Comparison of ENCODE assay signal across 22 cellular contexts in genomic region chr2:70475266-70475665, GRCh38.
A peak's percentile ranks its signal among the peaks of the same experiment; 100 is the strongest.
DNase-seq lines count a peak whose midpoint lies in the region; ATAC-seq and TF ChIP-seq lines count a peak whose summit lies in the region.
"Had no signal": no experiment of that assay in that cellular context is flagged by ENCODE, and none has a peak within 500 bp of the region (broad histone marks: within the 10 kb centered on the region; RNA-seq: fewer than 3 reads in every experiment).

No MANE protein-coding gene starts in this region.

- TF ChIP-seq POLR2A in esophagus muscularis mucosa (IDR thresholded peaks at IDR 0.05; ENCODE audit: low read depth), result no peak

- no peaks in the 10 kb centered on the region for H4K20me1 ChIP-seq in Loucy (ENCODE audit: insufficient read depth, low read length, poor library complexity, severe bottlenecking)

- peak overlapping the region in 1 of 2 donors; percentile 2 for H3K4me3 Mint-ChIP-seq in activated T-cell treated with anti-CD3 and anti-CD28 coated beads, Interleukin-2, amount 50 U/mL, for 72 hours
- no peak overlapping the region for H3K4me3 Mint-ChIP-seq in dendritic cell treated with granulocyte-macrophage colony-stimulating factor and Interleukin-4, amounts not matched to agents 40 ng/mL and 50 ng/mL, for 4 days
- H3K4me3 Mint-ChIP-seq in natural killer cell treated with Interleukin-12 subunit alpha and Interleukin-12 subunit beta and Interleukin-15 and Interleukin-18, amount 100 ng/mL, for 72 hours, result peak overlapping the region; percentile 47
- H3K4me3 Mint-ChIP-seq in progenitor cell of endocrine pancreas (ENCODE audit: low read depth), result no peak overlapping the region
- H3K4me3 Mint-ChIP-seq: nephron had no signal

- H3K4me1 Mint-ChIP-seq in activated T-cell treated with anti-CD3 and anti-CD28 coated beads, Interleukin-2, amount 50 U/mL, for 72 hours (ENCODE audit: low read depth), result peaks cover 34% of the 10 kb centered on the region
- H3K4me1 Mint-ChIP-seq in dendritic cell treated with granulocyte-macrophage colony-stimulating factor and Interleukin-4, amounts not matched to agents 40 ng/mL and 50 ng/mL, for 4 days (ENCODE audit: low read depth), result peaks cover 79% of the 10 kb centered on the region
- peaks cover 41 to 48% of the 10 kb centered on the region in 2 donors for H3K4me1 Mint-ChIP-seq in natural killer cell treated with Interleukin-12 subunit alpha and Interleukin-12 subunit beta and Interleukin-15 and Interleukin-18, amount 100 ng/mL, for 72 hours (ENCODE audit: low read depth in 2 of 2)
- peaks cover 1% of the 10 kb centered on the region for H3K4me1 Mint-ChIP-seq in progenitor cell of endocrine pancreas (ENCODE audit: low read depth)

- H3F3A ChIP-seq in Loucy (ENCODE audit: low read depth), result peaks cover 24% of the 10 kb centered on the region

- no peaks in the 10 kb centered on the region for H3K27me3 Mint-ChIP-seq in activated T-cell treated with anti-CD3 and anti-CD28 coated beads, Interleukin-2, amount 50 U/mL, for 72 hours (ENCODE audit: low read depth)
- no peaks in the 10 kb centered on the region for H3K27me3 Mint-ChIP-seq in dendritic cell treated with granulocyte-macrophage colony-stimulating factor and Interleukin-4, amounts not matched to agents 40 ng/mL and 50 ng/mL, for 4 days
- H3K27me3 Mint-ChIP-seq in natural killer cell treated with Interleukin-12 subunit alpha and Interleukin-12 subunit beta and Interleukin-15 and Interleukin-18, amount 100 ng/mL, for 72 hours, result no peaks in the 10 kb centered on the region
- peaks cover 24% of the 10 kb centered on the region for H3K27me3 Mint-ChIP-seq in progenitor cell of endocrine pancreas

- H2AFZ ChIP-seq in Loucy (ENCODE audit: low read length), result no peak overlapping the region

- WGBS in esophagus muscularis mucosa, result 85% methylated on average over 5 of the region's 5 CpGs

- no peak for ATAC-seq in activated T-cell treated with anti-CD3 and anti-CD28 coated beads, Interleukin-2, amount 50 U/mL, for 72 hours (replicated peaks in 1 of 2)
- peak; percentile 45 to 72 for ATAC-seq in natural killer cell treated with Interleukin-12 subunit alpha and Interleukin-12 subunit beta and Interleukin-15 and Interleukin-18, amount 100 ng/mL, for 72 hours

- peak overlapping the region; percentile 44 for H3K27ac Mint-ChIP-seq in activated T-cell treated with anti-CD3 and anti-CD28 coated beads, Interleukin-2, amount 50 U/mL, for 72 hours
- peak overlapping the region; percentile 91 for H3K27ac Mint-ChIP-seq in dendritic cell treated with granulocyte-macrophage colony-stimulating factor and Interleukin-4, amounts not matched to agents 40 ng/mL and 50 ng/mL, for 4 days
- peak overlapping the region; percentile 8 to 42 for H3K27ac Mint-ChIP-seq in natural killer cell treated with Interleukin-12 subunit alpha and Interleukin-12 subunit beta and Interleukin-15 and Interleukin-18, amount 100 ng/mL, for 72 hours
- no peak overlapping the region for H3K27ac Mint-ChIP-seq in progenitor cell of endocrine pancreas
- H3K27ac Mint-ChIP-seq: nephron had no signal

- in situ Hi-C loops in GM13976 (cut with MboI; ENCODE audit: low sequenced_read_pairs, unreplicated experiment), result no loop called here

- no peaks in the 10 kb centered on the region for H3K9me3 Mint-ChIP-seq in activated T-cell treated with anti-CD3 and anti-CD28 coated beads, Interleukin-2, amount 50 U/mL, for 72 hours
- no peaks in the 10 kb centered on the region for H3K9me3 Mint-ChIP-seq in dendritic cell treated with granulocyte-macrophage colony-stimulating factor and Interleukin-4, amounts not matched to agents 40 ng/mL and 50 ng/mL, for 4 days
- no peaks in the 10 kb centered on the region for H3K9me3 Mint-ChIP-seq in natural killer cell treated with Interleukin-12 subunit alpha and Interleukin-12 subunit beta and Interleukin-15 and Interleukin-18, amount 100 ng/mL, for 72 hours
- no peaks in the 10 kb centered on the region for H3K9me3 Mint-ChIP-seq in progenitor cell of endocrine pancreas (ENCODE audit: low read depth)
- H3K9me3 Mint-ChIP-seq: nephron had no signal

- H3K36me3 ChIP-seq in Loucy (ENCODE audit: insufficient read depth, low read length), result no peaks in the 10 kb centered on the region
- H3K36me3 ChIP-seq in esophagus muscularis mucosa, result no peaks in the 10 kb centered on the region

- no peak for TF ChIP-seq EP300 in esophagus muscularis mucosa (IDR thresholded peaks at IDR 0.05)

- no peak for DNase-seq in activated T-cell treated with anti-CD3 and anti-CD28 coated beads, Interleukin-2, amount 50 U/mL, for 72 hours
- DNase-seq in activated T-cell treated with anti-CD3 and anti-CD28 coated beads, Interleukin-2, amount 50 U/mL, for 48 hours, result no peak
- no peak for DNase-seq in natural killer cell treated with Interleukin-12 subunit alpha and Interleukin-12 subunit beta and Interleukin-15 and Interleukin-18, amount 100 ng/mL, for 72 hours (ENCODE audit: low spot score)
- DNase-seq in esophagus muscularis mucosa (ENCODE audit: extremely low spot score) (no peak), progenitor cell of endocrine pancreas (ENCODE audit: low spot score, unreplicated experiment) (no peak), GM13976 (ENCODE audit: low spot score) (no peak)
- DNase-seq: 8988T; activated CD4-positive, alpha-beta T cell treated with anti-CD3 and anti-CD28 coated beads, Interleukin-2, amount 50 U/mL, for 1 hour; activated naive CD4-positive, alpha-beta T cell treated with anti-CD3 and anti-CD28 coated beads, Interleukin-2, amount 50 U/mL, for 16 hours; activated T-cell treated with anti-CD3 and anti-CD28 coated beads for 4 hours; hypothalamus; kidney; mammary epithelial cell; NCI-H1105; NCI-H524; posterior cingulate gyrus; Right ventricle myocardium superior; stimulated activated CD4-positive, alpha-beta T cell treated with anti-CD3 and anti-CD28 coated beads, Interleukin-2, amount 100 ng/mL, for 48 hours; substantia nigra had no signal

- intact Hi-C loops in dendritic cell treated with granulocyte-macrophage colony-stimulating factor and Interleukin-4, amounts not matched to agents 40 ng/mL and 50 ng/mL, for 4 days (cut with micrococcal nuclease), result no loop called here
- intact Hi-C loops in esophagus muscularis mucosa (cut with DNase I), result no loop called here

- peak overlapping the region; percentile 96 for H3K4me2 ChIP-seq in Loucy (ENCODE audit: low read depth, low read length, poor library complexity, severe bottlenecking)

- no peak for TF ChIP-seq CTCF in Loucy (conservative IDR thresholded peaks at IDR 0.05; ENCODE audit: low read length)
- TF ChIP-seq CTCF in esophagus muscularis mucosa (IDR thresholded peaks at IDR 0.05), result no peak
- no peak for TF ChIP-seq CTCF in progenitor cell of endocrine pancreas (IDR thresholded peaks at IDR 0.05; ENCODE audit: unreplicated experiment)
- TF ChIP-seq CTCF in GM13976 (IDR thresholded peaks at IDR 0.05; ENCODE audit: borderline replicate concordance, control extremely low read depth, extremely low read depth, insufficient read depth, missing control alignments), result no peak

- no peaks in the 10 kb centered on the region for H3K9me2 ChIP-seq in Loucy (replicated peaks; ENCODE audit: low read depth, low read length)

- no peaks in the 10 kb centered on the region for H3K27me3 ChIP-seq in Loucy (ENCODE audit: insufficient read depth, low read length, poor library complexity, severe bottlenecking)
- no peaks in the 10 kb centered on the region for H3K27me3 ChIP-seq in esophagus muscularis mucosa

- H3K4me3 ChIP-seq in Loucy (ENCODE audit: low read length, poor library complexity, severe bottlenecking) (peak overlapping the region; percentile 67), esophagus muscularis mucosa (no peak overlapping the region)

- H3K36me3 Mint-ChIP-seq in activated T-cell treated with anti-CD3 and anti-CD28 coated beads, Interleukin-2, amount 50 U/mL, for 72 hours (ENCODE audit: insufficient read depth in 2 of 2), result no peaks in the 10 kb centered on the region
- peaks cover 11% of the 10 kb centered on the region for H3K36me3 Mint-ChIP-seq in dendritic cell treated with granulocyte-macrophage colony-stimulating factor and Interleukin-4, amounts not matched to agents 40 ng/mL and 50 ng/mL, for 4 days (ENCODE audit: low read depth)
- no peaks in the 10 kb centered on the region for H3K36me3 Mint-ChIP-seq in natural killer cell treated with Interleukin-12 subunit alpha and Interleukin-12 subunit beta and Interleukin-15 and Interleukin-18, amount 100 ng/mL, for 72 hours
- no peaks in the 10 kb centered on the region for H3K36me3 Mint-ChIP-seq in progenitor cell of endocrine pancreas (ENCODE audit: insufficient read depth)

- H3K4me1 ChIP-seq in Loucy (ENCODE audit: insufficient read depth, low read length, poor library complexity, severe bottlenecking) (peaks cover 78% of the 10 kb centered on the region), esophagus muscularis mucosa (no peaks in the 10 kb centered on the region)

- H3K27ac ChIP-seq in esophagus muscularis mucosa (replicated peaks in 1 of 4), result no peak overlapping the region

- H3K79me2 ChIP-seq in Loucy (ENCODE audit: insufficient read depth, low read length), result no peaks in the 10 kb centered on the region

- no peaks in the 10 kb centered on the region for H3K9me3 ChIP-seq in Loucy (ENCODE audit: insufficient read depth, low read depth, low read length)
- no peaks in the 10 kb centered on the region for H3K9me3 ChIP-seq in esophagus muscularis mucosa

- peak overlapping the region; percentile 69 for H3K9ac ChIP-seq in Loucy (ENCODE audit: low read depth, low read length, poor library complexity, severe bottlenecking)

Comparison
In these comparisons a context has a peak if more than half of its experiments do, and no peak if none do; other contexts are left out.
1. ATAC-seq: peak in natural killer cell treated with Interleukin-12 subunit alpha and Interleukin-12 subunit beta and Interleukin-15 and Interleukin-18, amount 100 ng/mL, for 72 hours (2 of 2); none in activated T-cell treated with anti-CD3 and anti-CD28 coated beads, Interleukin-2, amount 50 U/mL, for 72 hours (0 of 2).